ENCODE assay signal across 12 cellular contexts in genomic region chr7:139651308-139651707, GRCh38.
DNase-seq lines count a peak whose midpoint lies in the region; ATAC-seq and TF ChIP-seq lines count a peak whose summit lies in the region.
"Had no signal": no experiment of that assay in that cellular context is flagged by ENCODE, and none has a peak within 500 bp of the region (broad histone marks: within the 10 kb centered on the region; RNA-seq: fewer than 3 reads in every experiment).

No MANE protein-coding gene starts in this region.

- 76 to 86% methylated on average over 6 of the region's 6 CpGs for WGBS in lung, 2 donors

- ATAC-seq in left cardiac atrium (no peak), lung (ENCODE audit: insufficient read depth, low FRiP score) (no peak), HG02678 (IDR thresholded peaks at IDR 0.05; ENCODE audit: unreplicated experiment) (no peak)
- ATAC-seq: pancreas had no signal

- H3K4me1 ChIP-seq in left ventricle myocardium inferior: peaks cover 96% of the 10 kb centered on the region
- H3K4me1 ChIP-seq in lung (ENCODE audit: control insufficient read depth in 2 of 2, insufficient read depth in 2 of 2, low read length in 2 of 2): peaks cover 23 to 26% of the 10 kb centered on the region in 2 donors

- intact Hi-C loops in left ventricle myocardium inferior (cut with micrococcal nuclease) (no loop called here), left cardiac atrium (cut with DNase I) (no loop called here)

- H3K36me3 ChIP-seq in left ventricle myocardium inferior (no peaks in the 10 kb centered on the region), lung (ENCODE audit: control insufficient read depth in 2 of 2, insufficient read depth in 2 of 2, low read length in 2 of 2) (no peaks in the 10 kb centered on the region)
- H3K36me3 ChIP-seq: pancreas had no signal

- no peaks in the 10 kb centered on the region for H3K27me3 ChIP-seq in left ventricle myocardium inferior (ENCODE audit: low read depth)
- H3K27me3 ChIP-seq in lung (ENCODE audit: control insufficient read depth, insufficient read depth): no peaks in the 10 kb centered on the region
- H3K27me3 ChIP-seq: pancreas had no signal

- H3K9me3 ChIP-seq in left ventricle myocardium inferior (replicated peaks) (no peaks in the 10 kb centered on the region), lung (ENCODE audit: control insufficient read depth in 2 of 2, insufficient read depth in 1 of 2, low read length in 1 of 2) (no peaks in the 10 kb centered on the region)
- H3K9me3 ChIP-seq: pancreas had no signal

- H3K27ac ChIP-seq in left ventricle myocardium inferior (replicated peaks): peak overlapping the region; percentile 83
- peak overlapping the region; percentile 90 for H3K27ac ChIP-seq in caudate nucleus (ENCODE audit: low read depth, low read length)
- H3K27ac ChIP-seq in lung (ENCODE audit: low read depth in 1 of 2, low read length in 1 of 2): peak overlapping the region; percentile 17 to 69

- DNase-seq in left ventricle myocardium inferior (no peak), left cardiac atrium (no peak), caudate nucleus (lab: John Stamatoyannopoulos, UW) (no peak), lung (ENCODE audit: low spot score) (no peak), T-helper 1 cell (no peak), NCI-H1436 treated with DMSO at 0.1 percent for 48 hours (lab: John Stamatoyannopoulos, UW) (no peak), NCI-H226 (no peak)
- DNase-seq: DMS79 treated with DMSO at 0.1 percent for 48 hours; NCI-H524; stimulated activated CD8-positive, alpha-beta memory T cell treated with anti-CD3 and anti-CD28 coated beads, Interleukin-4, amount 100 ng/mL, for 48 hours had no signal

- TF ChIP-seq CTCF in left ventricle myocardium inferior (IDR thresholded peaks at IDR 0.05; ENCODE audit: borderline replicate concordance): no peak
- TF ChIP-seq CTCF in lung (IDR thresholded peaks at IDR 0.05; ENCODE audit: control extremely low read depth, extremely low read depth): no peak

- H3K4me3 ChIP-seq in left ventricle myocardium inferior (no peak overlapping the region), lung (no peak overlapping the region)
- H3K4me3 ChIP-seq: pancreas had no signal
